12 cellular contexts compared by ENCODE assay signal in the genomic region with DNA sequence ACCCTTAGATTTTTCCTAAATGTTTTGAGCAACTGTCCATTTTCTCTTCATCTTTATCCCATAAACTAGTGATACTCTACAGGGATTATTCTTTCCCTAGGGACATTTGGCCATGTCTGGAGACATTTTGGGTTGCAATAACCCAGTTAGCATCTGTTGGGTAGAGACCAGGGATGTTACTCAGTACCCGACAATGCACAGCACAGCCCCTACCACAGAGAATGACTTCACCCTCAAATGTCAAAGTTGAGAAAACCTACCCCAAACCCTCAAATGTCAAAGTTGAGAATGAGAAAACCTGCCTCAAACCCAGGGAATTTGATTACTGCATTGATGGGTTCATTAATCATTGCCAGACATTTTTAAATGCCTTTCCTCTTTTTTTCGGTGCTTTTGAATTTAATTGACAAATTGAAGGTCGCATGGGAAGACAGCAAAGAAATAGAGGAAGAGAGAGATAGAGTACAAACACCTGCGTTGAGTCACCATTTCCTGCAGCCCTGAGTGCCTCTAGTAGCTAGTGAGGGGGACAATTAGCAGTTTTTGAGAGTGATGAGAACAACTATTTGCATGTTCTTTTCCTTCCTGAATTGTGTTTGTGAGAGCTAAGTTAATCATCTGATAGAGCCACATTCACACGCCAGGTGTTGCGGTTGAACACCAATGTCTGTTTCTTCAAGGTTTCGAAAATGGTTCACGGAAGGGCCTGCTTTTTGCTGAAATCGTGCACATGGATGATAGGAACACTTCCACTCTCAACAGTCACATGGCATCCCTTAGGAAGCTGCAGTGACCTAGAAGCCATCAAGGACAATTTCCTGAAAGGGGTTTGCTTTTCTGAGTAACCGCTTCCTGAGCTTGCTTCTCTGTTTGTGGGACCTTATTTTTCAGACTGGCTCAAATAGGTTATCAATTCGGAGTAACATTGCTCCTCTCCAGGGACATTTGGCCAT.
DNase-seq lines count a peak whose midpoint lies in the region; ATAC-seq, FAIRE-seq and TF ChIP-seq lines count a peak whose summit lies in the region.
"Had no signal": no experiment of that assay in that cellular context is flagged by ENCODE, and none has a peak within 500 bp of the region (broad histone marks: within the 10 kb centered on the region; RNA-seq: fewer than 3 reads in every experiment).

No MANE protein-coding gene starts in this region.

- POLR2A ChIA-PET in GM12878 (lab: Charles Lee) = interaction anchor here (1.4 kb wide), 1 partner anchor 345 kb away, joined by 4 read pairs; no protein-coding TSS in a partner anchor

- H3K79me2 ChIP-seq in GM12878 (ENCODE audit: control insufficient read depth, insufficient read depth, low read length) = no peaks in the 10 kb centered on the region

- TF ChIP-seq RAD21 in GM12878 (IDR thresholded peaks at IDR 0.05; ENCODE audit: insufficient read depth, low read depth, low read length) = no peak; the same call in 1 of the 2 replicates

- TF ChIP-seq POLR2A in GM12878 (IDR thresholded peaks at IDR 0.05; ENCODE audit: low read depth, low read length) = no peak

- no peaks in the 10 kb centered on the region for H3K36me3 ChIP-seq in GM12878 (ENCODE audit: control insufficient read depth in 2 of 2, insufficient read depth in 2 of 2, low read length in 1 of 2)
- H3K36me3 ChIP-seq: ascending aorta had no signal

- peak overlapping the region; percentile 22 for H3K4me2 ChIP-seq in GM12878 (ENCODE audit: control insufficient read depth, insufficient read depth)

- intact Hi-C loops in GM12878 (cut with micrococcal nuclease; ENCODE audit: unreplicated experiment) = loop anchor here (1.0 to 5.0 kb wide), 5 partner anchors 320 to 1189 kb away; partner anchors contain the start of gene PNPLA4

- no TSS peak for BruUV-seq in GM12878 (replicated peaks; lab: Mats Ljungman, UMichigan)

- FAIRE-seq in GM12878 (lab: Jason Lieb, UNC) = peak; percentile 78

- no peaks in the 10 kb centered on the region for H4K20me1 ChIP-seq in GM12878 (ENCODE audit: control insufficient read depth, insufficient read depth)

- no peak for TF ChIP-seq CTCF in GM12878 (IDR thresholded peaks at IDR 0.05 in 2 of 3, conservative IDR thresholded peaks at IDR 0.05 in 1 of 3; ENCODE audit: control insufficient read depth in 2 of 3, extremely low read depth in 1 of 3, insufficient read depth in 1 of 3, low read depth in 3 of 3, low read length in 3 of 3)

- peak overlapping the region; percentile 32 for H3K9ac ChIP-seq in GM12878 (ENCODE audit: control insufficient read depth, insufficient read depth, low read length)

- in situ Hi-C loops in GM12878 (cut with MboI) = loop anchor here (25.0 kb wide), 1 partner anchor 1199 kb away; the partner anchor contains the start of gene PNPLA4

- SMC1A ChIA-PET in GM12878 (lab: Charles Lee; ENCODE audit: uncharacterized antibody, unreplicated experiment) = interaction anchor here (0.7 to 2.8 kb wide), 14 partner anchors 10 to 440 kb away, joined by 3 to 19 read pairs (median 4); no protein-coding TSS in a partner anchor

- H3K27me3 ChIP-seq in GM12878 (replicated peaks in 1 of 2; ENCODE audit: control insufficient read depth in 2 of 2, insufficient read depth in 2 of 2, low read length in 1 of 2) = no peaks in the 10 kb centered on the region
- H3K27me3 ChIP-seq: ascending aorta had no signal

- H3K4me1 ChIP-seq in GM12878 (ENCODE audit: control insufficient read depth, insufficient read depth, low read length) = peaks cover 15% of the 10 kb centered on the region
- H3K4me1 ChIP-seq: ascending aorta had no signal

- peak overlapping the region; percentile 88 for H3K27ac ChIP-seq in GM12878 (ENCODE audit: control insufficient read depth, insufficient read depth)
- H3K27ac ChIP-seq: ascending aorta had no signal

- H3K9me3 ChIP-seq in GM12878 (replicated peaks; ENCODE audit: control insufficient read depth, insufficient read depth, low read length) = no peaks in the 10 kb centered on the region; the same call in 1 of the 3 replicates
- H3K9me3 ChIP-seq: ascending aorta had no signal

- ATAC-seq in GM18519 (IDR thresholded peaks at IDR 0.05; ENCODE audit: low FRiP score, unreplicated experiment) (peak; percentile 97), GM21390 (IDR thresholded peaks at IDR 0.05; ENCODE audit: unreplicated experiment) (peak; percentile 96), HG03108 (IDR thresholded peaks at IDR 0.05; ENCODE audit: unreplicated experiment) (peak; percentile 96), GM12878 (peak; percentile 98)
- no peak for ATAC-seq in activated CD4-positive, CD25-positive, alpha-beta regulatory T cell treated with anti-CD3 and anti-CD28 coated beads, Interleukin-2, amount 50 U/mL, for 24 hours

- WGBS in GM12878 (ENCODE audit: insufficient coverage, insufficient replicate concordance, low lambda C conversion rate, missing lambda C conversion rate) = 2% methylated on average over 11 of the region's 11 CpGs

- H3K4me3 ChIP-seq in GM12878 = no peak overlapping the region
- H3K4me3 ChIP-seq: ascending aorta, lung had no signal

- peak; percentile 96 to 98 for TF ChIP-seq EP300 in GM12878 (IDR thresholded peaks at IDR 0.05; ENCODE audit: borderline replicate concordance in 1 of 2, control insufficient read depth in 1 of 2, low read depth in 2 of 2, low read length in 2 of 2)

- RAD21 ChIA-PET in GM12878 (lab: Charles Lee; ENCODE audit: unreplicated experiment) = interaction anchor here (0.9 to 2.4 kb wide), 9 partner anchors 10 to 379 kb away, joined by 3 to 17 read pairs (median 4); no protein-coding TSS in a partner anchor

- peak overlapping the region; percentile 69 for H2AFZ ChIP-seq in GM12878 (ENCODE audit: control insufficient read depth, low read depth, low read length)

- CTCF ChIA-PET in GM12878 (lab: Yijun Ruan, JAX) = interaction anchor here (0.9 to 2.2 kb wide), 3 partner anchors 20 to 351 kb away, joined by 3 to 11 read pairs (median 3); no protein-coding TSS in a partner anchor

- peak; percentile 93 for DNase-seq in GM12878 (ENCODE audit: low read depth, low spot score)
- no peak for DNase-seq in putamen (ENCODE audit: low spot score)
- no peak for DNase-seq in NCI-H2029 (lab: John Stamatoyannopoulos, UW)
- no peak for DNase-seq in NCI-H2107 (lab: John Stamatoyannopoulos, UW)
- DNase-seq: DMS53, NCI-H526 treated with DMSO at 0.1 percent for 48 hours had no signal

TF ChIP-seq in GM12878, 131 proteins besides CTCF, POLR2A, EP300 and RAD21 (continues in another document):
- TF ChIP-seq MEF2B (IDR thresholded peaks at IDR 0.05; ENCODE audit: partially characterized antibody, poor library complexity, severe bottlenecking) (peak; percentile 87), NFIC (IDR thresholded peaks at IDR 0.05; ENCODE audit: low read depth, low read length) (peak; percentile 85), KLF5 (IDR thresholded peaks at IDR 0.05; ENCODE audit: partially characterized antibody) (peak; percentile 22), ZNF384 (IDR thresholded peaks at IDR 0.05; ENCODE audit: borderline replicate concordance, low read depth, low read length) (peak; percentile 73; the same call in 1 of the 2 replicates), RAD51 (IDR thresholded peaks at IDR 0.05) (peak; percentile 70), RUNX3 (IDR thresholded peaks at IDR 0.05; ENCODE audit: low read length) (peak; percentile 97), RELB (IDR thresholded peaks at IDR 0.05; ENCODE audit: low read depth) (peak; percentile 94), JUNB (IDR thresholded peaks at IDR 0.05) (peak; percentile 52), PML (IDR thresholded peaks at IDR 0.05; ENCODE audit: low read length) (peak; percentile 52; the same call in 1 of the 2 replicates), ATF2 (IDR thresholded peaks at IDR 0.05; ENCODE audit: low read length) (peak; percentile 91)

Comparison
In these comparisons a context has a peak if more than half of its experiments do, and no peak if none do; other contexts are left out.
1. ATAC-seq: peak in GM18519 (single experiment), GM21390 (single experiment), HG03108 (single experiment) and GM12878 (single experiment); none in activated CD4-positive, CD25-positive, alpha-beta regulatory T cell treated with anti-CD3 and anti-CD28 coated beads, Interleukin-2, amount 50 U/mL, for 24 hours (0 of 2).